37 cellular contexts compared by ENCODE assay signal in the genomic region with DNA sequence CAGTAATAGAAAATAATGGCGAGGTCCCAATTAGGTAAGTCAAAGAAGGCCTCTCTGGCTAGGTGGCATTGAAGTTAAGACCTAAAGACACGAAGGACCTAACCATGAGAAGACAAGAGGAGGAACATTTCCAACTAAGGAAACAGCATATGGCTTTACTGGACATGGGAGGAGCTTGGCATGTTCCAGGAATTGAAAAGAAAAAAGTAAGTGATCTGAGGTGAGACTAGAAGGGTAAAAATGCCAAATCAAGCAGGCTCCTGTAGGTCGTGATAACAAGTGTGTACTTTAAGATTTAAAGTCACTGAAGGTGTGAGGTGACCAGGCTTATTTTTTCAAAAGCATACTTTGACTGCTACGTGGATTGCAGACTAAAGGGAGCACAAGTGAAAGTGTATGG.
"Had no signal": no experiment of that assay in that cellular context is flagged by ENCODE, and none has a peak within 500 bp of the region (broad histone marks: within the 10 kb centered on the region; RNA-seq: fewer than 3 reads in every experiment).

No MANE protein-coding gene starts in this region.

- H3K27ac ChIP-seq: adrenal gland, body of pancreas, brain microvascular endothelial cell, breast epithelium, VCaP had no signal

- H3K27me3 Mint-ChIP-seq: activated B cell treated with CpG ODN at 0.5 μM for 24 hours; activated CD4-positive, alpha-beta memory T cell treated with anti-CD3 and anti-CD28 coated beads for 36 hours; activated CD4-positive, alpha-beta T cell treated with anti-CD3 and anti-CD28 coated beads, Interleukin-2, amount 10 ng/mL, durations not matched to agents 24 days and 14 days; activated CD8-positive, alpha-beta T cell treated with anti-CD3 and anti-CD28 coated beads for 36 hours; activated naive CD8-positive, alpha-beta T cell treated with anti-CD3 and anti-CD28 coated beads for 36 hours; activated T-helper 17 cell treated with anti-CD3 and anti-CD28 coated beads, Interleukin-2, amount 50 U/mL, for 72 hours had no signal

- DNase-seq: activated B cell treated with CpG ODN at 0.5 μM for 24 hours; activated CD4-positive, alpha-beta memory T cell treated with anti-CD3 and anti-CD28 coated beads for 36 hours; activated CD4-positive, alpha-beta T cell treated with anti-CD3 and anti-CD28 coated beads for 4 hours; activated CD4-positive, alpha-beta T cell treated with anti-CD3 and anti-CD28 coated beads, Interleukin-2, amount 10 ng/mL, durations not matched to agents 24 days and 14 days; activated CD4-positive, alpha-beta T cell treated with anti-CD3 and anti-CD28 coated beads, Interleukin-2, amount 50 U/mL, for 1 hour; activated CD4-positive, alpha-beta T cell treated with anti-CD3 and anti-CD28 coated beads, Interleukin-2, amount 50 U/mL, for 4 hours; activated CD4-positive, CD25-positive, alpha-beta regulatory T cell treated with anti-CD3 and anti-CD28 coated beads, Interleukin-2, amount 50 U/mL, for 72 hours; activated CD8-positive, alpha-beta memory T cell treated with anti-CD3 and anti-CD28 coated beads, Interleukin-2, amount 50 U/mL, for 4 hours; activated CD8-positive, alpha-beta T cell treated with anti-CD3 and anti-CD28 coated beads for 36 hours; activated effector memory CD4-positive, alpha-beta T cell treated with anti-CD3 and anti-CD28 coated beads, Interleukin-2, amount 50 U/mL, for 16 hours; activated gamma-delta T cell treated with Interleukin-2 at 50 U/mL for 16 hours; activated naive CD4-positive, alpha-beta T cell; activated naive CD4-positive, alpha-beta T cell treated with anti-CD3 and anti-CD28 coated beads for 36 hours; activated naive CD4-positive, alpha-beta T cell treated with anti-CD3 and anti-CD28 coated beads, Interleukin-2, amount 50 U/mL, for 16 hours; activated naive CD8-positive, alpha-beta T cell treated with anti-CD3 and anti-CD28 coated beads for 36 hours; activated T-cell treated with anti-CD3 and anti-CD28 coated beads for 4 hours; activated T-cell treated with anti-CD3 and anti-CD28 coated beads, Interleukin-2, amount 50 U/mL, for 1 hour; activated T-cell treated with anti-CD3 and anti-CD28 coated beads, Interleukin-2, amount 50 U/mL, for 4 hours; activated T-cell treated with anti-CD3 and anti-CD28 coated beads, Interleukin-2, amount 50 U/mL, for 72 hours; adrenal gland; amniotic stem cell; aorta; body of pancreas; brain microvascular endothelial cell; central memory CD4-positive, alpha-beta T cell; T-helper 1 cell; T-helper 2 cell; T-helper 9 cell had no signal

- H3K4me1 Mint-ChIP-seq: activated B cell treated with CpG ODN at 0.5 μM for 24 hours; activated naive CD8-positive, alpha-beta T cell treated with anti-CD3 and anti-CD28 coated beads for 36 hours; activated T-helper 17 cell treated with anti-CD3 and anti-CD28 coated beads, Interleukin-2, amount 50 U/mL, for 72 hours had no signal

- H3K27ac Mint-ChIP-seq: activated B cell treated with CpG ODN at 0.5 μM for 24 hours; activated CD4-positive, alpha-beta memory T cell treated with anti-CD3 and anti-CD28 coated beads for 36 hours; activated CD4-positive, alpha-beta T cell treated with anti-CD3 and anti-CD28 coated beads, Interleukin-2, amount 10 ng/mL, durations not matched to agents 24 days and 14 days; activated CD8-positive, alpha-beta T cell treated with anti-CD3 and anti-CD28 coated beads for 36 hours; activated naive CD4-positive, alpha-beta T cell treated with anti-CD3 and anti-CD28 coated beads for 36 hours; activated naive CD4-positive, alpha-beta T cell treated with anti-CD3 and anti-CD28 coated beads, Interleukin-2, amount 50 U/mL, for 72 hours; activated naive CD8-positive, alpha-beta T cell treated with anti-CD3 and anti-CD28 coated beads for 36 hours; activated T-cell treated with anti-CD3 and anti-CD28 coated beads, Interleukin-2, amount 50 U/mL, for 72 hours; activated T-helper 1 cell treated with anti-CD3 and anti-CD28 coated beads, Interleukin-12 subunit alpha, Interleukin-12 subunit beta, Interleukin-2, Interleukin-4 antibody, amounts not matched to agents 30 ng/mL and 10 ng/mL and 1 ng/mL, durations not matched to agents 14 hours and 24 hours and 36 hours; activated T-helper 17 cell treated with anti-CD3 and anti-CD28 coated beads, Interleukin-2, amount 50 U/mL, for 72 hours; T-helper 1 cell treated with Interleukin-12 subunit alpha and Interleukin-12 subunit beta and Interleukin-4 antibody, amounts not matched to agents 30 μg/mL and 1 μg/mL, for 36 hours; T-helper 2 cell treated with Interferon-gamma antibody and Interleukin-4, amounts not matched to agents 5 μg/mL and 100 μg/mL, for 36 hours had no signal

- H3K27me3 ChIP-seq: adrenal gland, body of pancreas, brain microvascular endothelial cell, breast epithelium had no signal

- H3K9me3 ChIP-seq: adrenal gland, body of pancreas, breast epithelium had no signal

- H3K9me3 Mint-ChIP-seq: activated B cell treated with CpG ODN at 0.5 μM for 24 hours; activated CD4-positive, alpha-beta memory T cell treated with anti-CD3 and anti-CD28 coated beads for 36 hours; activated CD4-positive, alpha-beta T cell treated with anti-CD3 and anti-CD28 coated beads, Interleukin-2, amount 10 ng/mL, durations not matched to agents 24 days and 14 days; activated CD8-positive, alpha-beta T cell treated with anti-CD3 and anti-CD28 coated beads for 36 hours; activated naive CD4-positive, alpha-beta T cell treated with anti-CD3 and anti-CD28 coated beads for 36 hours; activated naive CD4-positive, alpha-beta T cell treated with anti-CD3 and anti-CD28 coated beads, Interleukin-2, amount 50 U/mL, for 72 hours; activated naive CD8-positive, alpha-beta T cell treated with anti-CD3 and anti-CD28 coated beads for 36 hours; activated T-cell treated with anti-CD3 and anti-CD28 coated beads, Interleukin-2, amount 50 U/mL, for 4 hours; activated T-cell treated with anti-CD3 and anti-CD28 coated beads, Interleukin-2, amount 50 U/mL, for 72 hours; activated T-helper 1 cell treated with anti-CD3 and anti-CD28 coated beads, Interleukin-12 subunit alpha, Interleukin-12 subunit beta, Interleukin-2, Interleukin-4 antibody, amounts not matched to agents 30 ng/mL and 10 ng/mL and 1 ng/mL, durations not matched to agents 14 hours and 24 hours and 36 hours; activated T-helper 17 cell treated with anti-CD3 and anti-CD28 coated beads, Interleukin-2, amount 50 U/mL, for 72 hours; T-helper 1 cell treated with Interleukin-12 subunit alpha and Interleukin-12 subunit beta and Interleukin-4 antibody, amounts not matched to agents 30 μg/mL and 1 μg/mL, for 36 hours; T-helper 2 cell treated with Interferon-gamma antibody and Interleukin-4, amounts not matched to agents 5 μg/mL and 100 μg/mL, for 36 hours had no signal

- ATAC-seq: activated CD8-positive, alpha-beta T cell treated with anti-CD3 and anti-CD28 coated beads for 36 hours; activated naive CD4-positive, alpha-beta T cell treated with anti-CD3 and anti-CD28 coated beads, Interleukin-2, amount 50 U/mL, for 72 hours; activated T-cell treated with anti-CD3 and anti-CD28 coated beads, Interleukin-2, amount 50 U/mL, for 4 hours; activated T-cell treated with anti-CD3 and anti-CD28 coated beads, Interleukin-2, amount 50 U/mL, for 72 hours; activated T-helper 17 cell treated with anti-CD3 and anti-CD28 coated beads, Interleukin-2, amount 50 U/mL, for 72 hours; body of pancreas had no signal

- FAIRE-seq: astrocyte, TTC549 had no signal

- H3K4me1 ChIP-seq: adrenal gland, body of pancreas, breast epithelium had no signal

- H3K4me3 Mint-ChIP-seq: activated B cell treated with CpG ODN at 0.5 μM for 24 hours; activated CD4-positive, alpha-beta memory T cell treated with anti-CD3 and anti-CD28 coated beads for 36 hours; activated CD4-positive, alpha-beta T cell treated with anti-CD3 and anti-CD28 coated beads, Interleukin-2, amount 10 ng/mL, durations not matched to agents 24 days and 14 days; activated CD8-positive, alpha-beta T cell treated with anti-CD3 and anti-CD28 coated beads for 36 hours; activated naive CD4-positive, alpha-beta T cell treated with anti-CD3 and anti-CD28 coated beads for 36 hours; activated naive CD8-positive, alpha-beta T cell treated with anti-CD3 and anti-CD28 coated beads for 36 hours; activated T-cell treated with anti-CD3 and anti-CD28 coated beads, Interleukin-2, amount 50 U/mL, for 4 hours; activated T-cell treated with anti-CD3 and anti-CD28 coated beads, Interleukin-2, amount 50 U/mL, for 72 hours; activated T-helper 1 cell treated with anti-CD3 and anti-CD28 coated beads, Interleukin-12 subunit alpha, Interleukin-12 subunit beta, Interleukin-2, Interleukin-4 antibody, amounts not matched to agents 30 ng/mL and 10 ng/mL and 1 ng/mL, durations not matched to agents 14 hours and 24 hours and 36 hours; activated T-helper 17 cell treated with anti-CD3 and anti-CD28 coated beads, Interleukin-2, amount 50 U/mL, for 72 hours; T-helper 1 cell treated with Interleukin-12 subunit alpha and Interleukin-12 subunit beta and Interleukin-4 antibody, amounts not matched to agents 30 μg/mL and 1 μg/mL, for 36 hours; T-helper 2 cell treated with Interferon-gamma antibody and Interleukin-4, amounts not matched to agents 5 μg/mL and 100 μg/mL, for 36 hours had no signal

- H3K4me3 ChIP-seq: adrenal gland, body of pancreas, breast epithelium had no signal
